Comparison of ENCODE assay signal across 19 cellular contexts in the genomic region with DNA sequence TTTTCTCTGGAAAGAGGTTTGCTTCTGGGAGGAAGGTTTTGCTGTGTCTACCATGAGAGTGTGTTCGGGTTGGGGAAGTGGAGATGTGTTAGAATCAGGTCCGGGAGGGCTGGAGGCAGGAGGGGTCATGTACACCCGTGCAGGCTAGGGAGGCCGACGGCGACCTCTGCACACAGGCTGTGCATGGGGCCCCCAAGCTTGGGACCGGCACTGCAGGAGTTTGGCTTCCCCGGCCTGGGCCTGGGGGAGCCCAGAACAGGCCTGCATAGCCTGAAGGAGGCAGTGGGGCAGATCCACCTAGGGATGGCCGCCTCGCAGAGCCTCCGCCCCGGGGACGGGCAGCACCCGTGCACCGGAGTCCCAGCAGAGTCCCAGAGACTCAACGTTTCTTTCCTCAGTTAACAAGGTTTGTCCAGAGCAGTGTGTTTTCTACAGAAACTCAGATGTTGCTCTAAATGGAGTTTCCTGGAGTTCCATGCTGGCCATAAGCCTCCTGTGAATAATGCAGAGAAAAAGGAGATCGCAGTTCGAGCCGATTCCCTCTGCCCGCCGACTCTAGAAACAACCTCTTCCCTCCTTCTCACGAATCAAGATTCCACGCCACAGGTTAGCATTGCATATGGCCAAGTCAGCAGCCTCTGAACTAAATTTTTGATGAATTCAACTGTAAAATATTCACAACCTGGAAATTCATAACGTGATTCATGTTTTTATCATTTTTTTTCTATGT.
"Had no signal": no experiment of that assay in that cellular context is flagged by ENCODE, and none has a peak within 500 bp of the region (broad histone marks: within the 10 kb centered on the region; RNA-seq: fewer than 3 reads in every experiment).

No MANE protein-coding gene starts in this region.

- H3K27ac ChIP-seq: body of pancreas, foreskin keratinocyte, neutrophil, SK-N-MC, VCaP had no signal

- ATAC-seq: activated naive CD4-positive, alpha-beta T cell treated with anti-CD3 and anti-CD28 coated beads, Interleukin-2, amount 50 U/mL, for 72 hours; body of pancreas; foreskin keratinocyte; mucosa of descending colon had no signal

- DNase-seq: activated CD4-positive, alpha-beta memory T cell treated with anti-CD3 and anti-CD28 coated beads, Interleukin-2, amount 10 ng/mL, durations not matched to agents 7 days and 5 days; activated CD4-positive, alpha-beta T cell treated with anti-CD3 and anti-CD28 coated beads for 1 hour; activated T-cell treated with anti-CD3 and anti-CD28 coated beads, Interleukin-2, amount 50 U/mL, for 48 hours; body of pancreas; cortex of kidney; effector CD8-positive, alpha-beta T cell; foreskin keratinocyte; immature natural killer cell; left cardiac atrium; mammary epithelial cell; mucosa of descending colon; naive thymus-derived CD4-positive, alpha-beta T cell; T-helper 1 cell; T1000 had no signal

- H3K36me3 ChIP-seq: neutrophil had no signal

- H3K9me3 ChIP-seq: body of pancreas, mucosa of descending colon, neutrophil had no signal

- H3K4me1 ChIP-seq: body of pancreas, foreskin keratinocyte had no signal

- H3K27me3 ChIP-seq: body of pancreas, foreskin keratinocyte had no signal

- H3K4me2 ChIP-seq: smooth muscle cell had no signal

- H3K4me3 ChIP-seq: body of pancreas, mucosa of descending colon, SK-N-MC, smooth muscle cell had no signal
